ENCODE assay signal across 17 cellular contexts in the genomic region with DNA sequence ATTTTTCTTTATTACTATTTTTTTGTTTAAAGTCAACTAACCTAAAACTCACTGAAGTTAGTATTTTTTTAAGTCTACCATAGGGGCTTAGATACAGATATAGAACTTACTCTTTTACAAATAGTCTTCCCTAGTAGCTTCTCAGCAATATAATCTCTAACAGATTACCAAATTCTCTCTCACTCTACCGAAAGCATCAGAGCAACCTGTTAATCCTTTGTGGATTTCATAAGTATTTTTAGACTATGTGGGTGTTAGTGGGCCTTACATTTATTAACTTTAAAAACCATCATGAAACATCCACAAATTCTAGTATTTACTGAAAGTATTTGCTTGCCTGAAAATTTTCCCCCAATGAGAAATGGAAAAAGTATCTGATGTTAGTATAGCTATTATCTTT.
A peak's percentile ranks its signal among the peaks of the same experiment; 100 is the strongest.
DNase-seq lines count a peak whose midpoint lies in the region; ATAC-seq and TF ChIP-seq lines count a peak whose summit lies in the region.
"Had no signal": no experiment of that assay in that cellular context is flagged by ENCODE, and none has a peak within 500 bp of the region (broad histone marks: within the 10 kb centered on the region; RNA-seq: fewer than 3 reads in every experiment).

No MANE protein-coding gene starts in this region.

- TF ChIP-seq CTCF in Panc1 (IDR thresholded peaks at IDR 0.05) = no peak
- no peak for TF ChIP-seq CTCF in neural progenitor cell (IDR thresholded peaks at IDR 0.05)
- no peak for TF ChIP-seq CTCF in upper lobe of left lung (IDR thresholded peaks at IDR 0.05)

- H2AFZ ChIP-seq in neural progenitor cell (replicated peaks) = no peak overlapping the region

- DNase-seq in Panc1 (ENCODE audit: low read depth, low spot score) (no peak), neural progenitor cell (ENCODE audit: low spot score) (no peak), upper lobe of left lung (no peak)
- DNase-seq: 8988T; CD4-positive, alpha-beta memory T cell; DMS153; DMS79; GDM1; GOT3 had no signal

- H3K9me3 Mint-ChIP-seq in neural progenitor cell = peaks cover 14% of the 10 kb centered on the region

- no peak for TF ChIP-seq POLR2A in upper lobe of left lung (IDR thresholded peaks at IDR 0.05)

- H3K4me1 ChIP-seq in Panc1 (ENCODE audit: control insufficient read depth, insufficient read depth, low read length) (peaks cover 7% of the 10 kb centered on the region), neural progenitor cell (no peaks in the 10 kb centered on the region), upper lobe of left lung (no peaks in the 10 kb centered on the region)
- H3K4me1 ChIP-seq: BLaER1, HAP-1 had no signal

- no peaks in the 10 kb centered on the region for H3K27me3 ChIP-seq in Panc1 (ENCODE audit: control insufficient read depth, insufficient read depth, low read length)
- no peaks in the 10 kb centered on the region for H3K27me3 ChIP-seq in neural progenitor cell
- H3K27me3 ChIP-seq in upper lobe of left lung = no peaks in the 10 kb centered on the region
- H3K27me3 ChIP-seq: BLaER1 had no signal

- ATAC-seq in GM18861 (IDR thresholded peaks at IDR 0.05; ENCODE audit: unreplicated experiment) (peak; percentile 66), GM19468 (IDR thresholded peaks at IDR 0.05; ENCODE audit: extremely low read depth, unreplicated experiment) (peak; percentile 49), HG03520 (IDR thresholded peaks at IDR 0.05; ENCODE audit: unreplicated experiment) (peak; percentile 53), Panc1 (no peak), GM19452 (IDR thresholded peaks at IDR 0.05; ENCODE audit: unreplicated experiment) (no peak), upper lobe of left lung (ENCODE audit: low FRiP score in 2 of 2) (no peak), GM21515 (IDR thresholded peaks at IDR 0.05; ENCODE audit: unreplicated experiment) (no peak)

- no peaks in the 10 kb centered on the region for H3K27me3 Mint-ChIP-seq in neural progenitor cell (ENCODE audit: insufficient read depth, low read depth)
- H3K27me3 Mint-ChIP-seq: CD4-positive, alpha-beta memory T cell had no signal

- POLR2A ChIA-PET in Panc1 (lab: Charles Lee) = no interaction called here

- TF ChIP-seq EP300 in upper lobe of left lung (IDR thresholded peaks at IDR 0.05) = no peak

- no peaks in the 10 kb centered on the region; the same call in 1 of the 2 replicates for H3K36me3 ChIP-seq in Panc1 (ENCODE audit: control insufficient read depth, insufficient read depth, low read length)
- H3K36me3 ChIP-seq in neural progenitor cell = no peaks in the 10 kb centered on the region
- no peaks in the 10 kb centered on the region for H3K36me3 ChIP-seq in upper lobe of left lung
- H3K36me3 ChIP-seq: BLaER1, HAP-1 had no signal

- H3K27ac Mint-ChIP-seq in neural progenitor cell = no peak overlapping the region
- H3K27ac Mint-ChIP-seq: CD14-positive monocyte; CD4-positive, alpha-beta memory T cell had no signal

- BruUV-seq in Panc1 (replicated peaks; lab: Mats Ljungman, UMichigan) = no TSS peak

- H3K4me3 ChIP-seq in Panc1 (ENCODE audit: low read depth in 2 of 2, low read length in 2 of 2) = no peak overlapping the region
- no peak overlapping the region for H3K4me3 ChIP-seq in neural progenitor cell
- H3K4me3 ChIP-seq in upper lobe of left lung = no peak overlapping the region
- H3K4me3 ChIP-seq: BLaER1, HAP-1 had no signal

- H3K9ac ChIP-seq in neural progenitor cell = no peak overlapping the region
- H3K9ac ChIP-seq: BLaER1 had no signal

- intact Hi-C loops in Panc1 (cut with micrococcal nuclease; ENCODE audit: unreplicated experiment) = no loop called here

- no peaks in the 10 kb centered on the region for H3K36me3 Mint-ChIP-seq in neural progenitor cell
- H3K36me3 Mint-ChIP-seq: CD14-positive monocyte; CD4-positive, alpha-beta memory T cell had no signal

- H3F3A ChIP-seq in neural progenitor cell (ENCODE audit: low read depth) = no peaks in the 10 kb centered on the region

- WGBS in upper lobe of left lung, 2 donors = 93 to 95% methylated on average over 1 of the region's 1 CpG

- CTCF ChIA-PET in Panc1 (lab: Charles Lee) = no interaction called here

- H4K20me1 ChIP-seq in neural progenitor cell (ENCODE audit: low read depth) = no peaks in the 10 kb centered on the region
- H4K20me1 ChIP-seq: BLaER1 had no signal

- H3K27ac ChIP-seq in Panc1 (ENCODE audit: low read length) (peak overlapping the region; percentile 82; the same call in 1 of the 2 replicates), neural progenitor cell (no peak overlapping the region), upper lobe of left lung (no peak overlapping the region)
- H3K27ac ChIP-seq: BLaER1 had no signal

- no peak overlapping the region for H3K4me2 ChIP-seq in neural progenitor cell
- H3K4me2 ChIP-seq: BLaER1 had no signal

- no peaks in the 10 kb centered on the region for H3K4me1 Mint-ChIP-seq in neural progenitor cell
- H3K4me1 Mint-ChIP-seq: CD14-positive monocyte; CD4-positive, alpha-beta memory T cell had no signal

- H3K4me3 Mint-ChIP-seq in neural progenitor cell = no peak overlapping the region
- H3K4me3 Mint-ChIP-seq: CD14-positive monocyte; CD4-positive, alpha-beta memory T cell had no signal

- in situ Hi-C loops in Panc1 (cut with HindIII; ENCODE audit: low pct_unique_long_range_greater_than_20kb, low sequenced_read_pairs) = no loop called here

- H3K79me2 ChIP-seq in neural progenitor cell (ENCODE audit: low read depth) = no peaks in the 10 kb centered on the region

- H3K9me3 ChIP-seq in Panc1 (ENCODE audit: control insufficient read depth, insufficient read depth, low read depth, low read length) = peaks cover 11% of the 10 kb centered on the region; the same call in 1 of the 2 replicates
- no peaks in the 10 kb centered on the region for H3K9me3 ChIP-seq in neural progenitor cell (ENCODE audit: low read depth)
- H3K9me3 ChIP-seq in upper lobe of left lung = no peaks in the 10 kb centered on the region
- H3K9me3 ChIP-seq: HAP-1 had no signal

Comparison
In these comparisons a context has a peak if more than half of its experiments do, and no peak if none do; other contexts are left out.
1. ATAC-seq: peak in GM18861 (single experiment), GM19468 (single experiment) and HG03520 (single experiment); none in Panc1 (single experiment), GM19452 (single experiment), upper lobe of left lung (0 of 2) and GM21515 (single experiment).